10 cellular contexts compared by ENCODE assay signal in the genomic region with DNA sequence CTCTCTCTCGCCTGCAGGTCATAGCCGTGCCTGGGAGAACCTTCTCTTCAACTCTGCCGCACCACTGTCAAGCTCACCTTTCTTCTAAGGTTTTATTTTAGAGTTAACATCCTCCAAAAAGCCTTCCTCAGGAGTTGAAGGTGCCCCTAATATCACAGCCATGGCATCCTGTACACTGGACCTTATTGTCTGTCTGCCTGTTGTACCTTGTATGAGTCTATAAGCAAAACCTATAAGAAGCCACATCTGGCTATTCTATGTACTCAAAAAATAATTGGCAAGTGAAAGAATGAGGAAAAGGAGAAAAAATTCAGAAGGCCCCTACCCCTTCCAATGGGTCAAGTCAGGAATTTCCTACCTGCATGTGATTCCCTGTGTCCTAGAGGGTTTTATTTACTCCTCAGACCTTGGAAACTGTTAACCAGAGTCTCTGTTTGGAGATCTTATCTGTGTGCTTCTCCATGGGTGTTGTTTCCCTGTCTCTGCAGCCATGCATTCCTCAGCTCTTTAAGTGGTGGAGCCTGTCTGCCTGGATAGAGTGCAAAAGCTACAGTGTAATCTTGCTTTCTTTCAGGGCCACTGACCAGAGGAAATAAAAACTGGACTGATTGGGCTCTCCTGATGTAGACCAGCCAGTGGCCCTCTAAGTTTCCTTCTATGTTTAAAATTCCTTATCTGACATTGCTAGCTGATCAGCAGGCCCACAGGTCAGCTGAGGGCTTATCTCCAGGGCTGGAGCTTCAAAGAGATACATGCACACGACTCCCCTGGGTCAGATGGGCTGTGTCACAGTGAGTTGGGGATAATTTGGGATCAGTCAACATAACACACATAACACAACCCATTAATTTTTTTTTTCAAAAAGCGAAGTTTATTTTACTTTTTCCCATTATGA. TPM values are rescaled to one million over a fixed set of nuclear protein-coding genes. Genes with fewer than 3 reads are reported as not detected.
DNase-seq lines count a peak whose midpoint lies in the region; ATAC-seq and TF ChIP-seq lines count a peak whose summit lies in the region.
"Had no signal": no experiment of that assay in that cellular context is flagged by ENCODE, and none has a peak within 500 bp of the region (broad histone marks: within the 10 kb centered on the region; RNA-seq: fewer than 3 reads in every experiment).

No MANE protein-coding gene starts in this region.

- H3K4me1 Mint-ChIP-seq in MCF 10A (ENCODE audit: insufficient read depth, unreplicated experiment), result no peaks in the 10 kb centered on the region

- TF ChIP-seq CTCF in MCF 10A (IDR thresholded peaks at IDR 0.05; ENCODE audit: unreplicated experiment) (no peak), ascending aorta (IDR thresholded peaks at IDR 0.05) (no peak)

- peak overlapping the region; percentile 33 to 57 for H3K27ac ChIP-seq in ascending aorta

- no peak overlapping the region for H3K4me3 ChIP-seq in ascending aorta

- BruUV-seq in MCF 10A (replicated peaks; lab: Mats Ljungman, UMichigan), result no TSS peak

- DNase-seq in T47D (ENCODE audit: low read depth in 1 of 2, low spot score in 1 of 2) (peak; percentile 72 to 99), MCF 10A (ENCODE audit: unreplicated experiment) (no peak), ascending aorta (ENCODE audit: low spot score in 2 of 2) (no peak), kidney tubule cell (ENCODE audit: low spot score) (peak; percentile 32), ureter (ENCODE audit: low spot score) (peak; percentile 47), AG08395 (ENCODE audit: low spot score) (no peak)
- DNase-seq: KG1; NK-92 treated with Interleukin-12 subunit alpha and Interleukin-12 subunit beta, amount 100 ng/mL, for 24 hours had no signal

- H3K36me3 ChIP-seq in ascending aorta, result no peaks in the 10 kb centered on the region

- POLR2A ChIA-PET in MCF 10A (lab: Yijun Ruan, JAX), result interaction anchor here (0.7 to 1.3 kb wide), 4 partner anchors 8 to 36 kb away, joined by 3 to 4 read pairs (median 4); no protein-coding TSS in a partner anchor

- H3K9me3 Mint-ChIP-seq in MCF 10A (ENCODE audit: unreplicated experiment), result no peaks in the 10 kb centered on the region

- CTCF ChIA-PET in MCF 10A (lab: Yijun Ruan, JAX), result interaction anchor here (0.5 to 1.1 kb wide), 5 partner anchors 13 to 798 kb away, joined by 3 to 4 read pairs (median 3); a partner anchor contains a TSS

- H3K27me3 ChIP-seq in ascending aorta, result no peaks in the 10 kb centered on the region

- ATAC-seq in GM21825 (IDR thresholded peaks at IDR 0.05; ENCODE audit: unreplicated experiment) (no peak), HG02973 (IDR thresholded peaks at IDR 0.05; ENCODE audit: unreplicated experiment) (no peak)

- intact Hi-C loops in MCF 10A (cut with micrococcal nuclease), result no loop called here
- intact Hi-C loops in ascending aorta (cut with DNase I), result no loop called here

- in situ Hi-C loops in T47D (cut with HindIII; ENCODE audit: low pct_unique_long_range_greater_than_20kb, low sequenced_read_pairs), result no loop called here

- no peaks in the 10 kb centered on the region for H3K36me3 Mint-ChIP-seq in MCF 10A (ENCODE audit: insufficient read depth, unreplicated experiment)

- no peaks in the 10 kb centered on the region for H3K27me3 Mint-ChIP-seq in MCF 10A (ENCODE audit: insufficient read depth, unreplicated experiment)

- H3K4me3 Mint-ChIP-seq in MCF 10A (ENCODE audit: unreplicated experiment), result no peak overlapping the region

- no peaks in the 10 kb centered on the region for H3K9me3 ChIP-seq in ascending aorta

- no peak overlapping the region for H3K27ac Mint-ChIP-seq in MCF 10A (ENCODE audit: low read depth, unreplicated experiment)

- H3K4me1 ChIP-seq in ascending aorta, result peaks cover 0 to 8% of the 10 kb centered on the region in 2 donors

RNA-seq across cellular contexts. Expression of a gene that starts 37.6 kb away (rescaled TPM):
- total RNA-seq in MCF 10A (2022) (10.7 and 17.4 TPM in 2 replicates), ascending aorta (18.4 TPM), ureter (25.5 TPM)

RNA-seq across cellular contexts. Expression of a gene that starts 44.9 kb away (rescaled TPM):
- total RNA-seq in MCF 10A (2022), result 0.34 and 0.35 TPM in 2 replicates
- 124 TPM for total RNA-seq in ascending aorta
- total RNA-seq in ureter, result 25.0 TPM

Comparison
In these comparisons a context has a peak if more than half of its experiments do, and no peak if none do; other contexts are left out.
1. DNase-seq: peak in T47D (2 of 2), kidney tubule cell (single experiment) and ureter (single experiment); none in MCF 10A (single experiment), ascending aorta (0 of 2) and AG08395 (single experiment).
2. RNA of a gene that starts 44.9 kb away (total RNA-seq): 124 TPM in ascending aorta (single experiment) and 25.0 TPM in ureter (single experiment); 0.34 to 0.35 TPM in MCF 10A; every median in the first group is over 10 times any median in the second.